Comparison of ENCODE assay signal across 3 cellular contexts in genomic region chr17:16623282-16623681, GRCh38.
TF ChIP-seq lines count a peak whose summit lies in the region.

No MANE protein-coding gene starts in this region.

TF ChIP-seq in liver, 16 proteins besides CTCF, POLR2A, EP300 and RAD21:
- TF ChIP-seq HNF4A (conservative IDR thresholded peaks at IDR 0.05), result no peak
- TF ChIP-seq, protein P1, sequence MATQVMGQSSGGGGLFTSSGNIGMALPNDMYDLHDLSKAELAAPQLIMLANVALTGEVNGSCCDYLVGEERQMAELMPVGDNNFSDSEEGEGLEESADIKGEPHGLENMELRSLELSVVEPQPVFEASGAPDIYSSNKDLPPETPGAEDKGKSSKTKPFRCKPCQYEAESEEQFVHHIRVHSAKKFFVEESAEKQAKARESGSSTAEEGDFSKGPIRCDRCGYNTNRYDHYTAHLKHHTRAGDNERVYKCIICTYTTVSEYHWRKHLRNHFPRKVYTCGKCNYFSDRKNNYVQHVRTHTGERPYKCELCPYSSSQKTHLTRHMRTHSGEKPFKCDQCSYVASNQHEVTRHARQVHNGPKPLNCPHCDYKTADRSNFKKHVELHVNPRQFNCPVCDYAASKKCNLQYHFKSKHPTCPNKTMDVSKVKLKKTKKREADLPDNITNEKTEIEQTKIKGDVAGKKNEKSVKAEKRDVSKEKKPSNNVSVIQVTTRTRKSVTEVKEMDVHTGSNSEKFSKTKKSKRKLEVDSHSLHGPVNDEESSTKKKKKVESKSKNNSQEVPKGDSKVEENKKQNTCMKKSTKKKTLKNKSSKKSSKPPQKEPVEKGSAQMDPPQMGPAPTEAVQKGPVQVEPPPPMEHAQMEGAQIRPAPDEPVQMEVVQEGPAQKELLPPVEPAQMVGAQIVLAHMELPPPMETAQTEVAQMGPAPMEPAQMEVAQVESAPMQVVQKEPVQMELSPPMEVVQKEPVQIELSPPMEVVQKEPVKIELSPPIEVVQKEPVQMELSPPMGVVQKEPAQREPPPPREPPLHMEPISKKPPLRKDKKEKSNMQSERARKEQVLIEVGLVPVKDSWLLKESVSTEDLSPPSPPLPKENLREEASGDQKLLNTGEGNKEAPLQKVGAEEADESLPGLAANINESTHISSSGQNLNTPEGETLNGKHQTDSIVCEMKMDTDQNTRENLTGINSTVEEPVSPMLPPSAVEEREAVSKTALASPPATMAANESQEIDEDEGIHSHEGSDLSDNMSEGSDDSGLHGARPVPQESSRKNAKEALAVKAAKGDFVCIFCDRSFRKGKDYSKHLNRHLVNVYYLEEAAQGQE (IDR thresholded peaks at IDR 0.05), result no peak
- no peak for TF ChIP-seq RXRA (IDR thresholded peaks at IDR 0.05)
- TF ChIP-seq FOXA1 (IDR thresholded peaks at IDR 0.05), result no peak
- TF ChIP-seq JUND (IDR thresholded peaks at IDR 0.05), result no peak
- TF ChIP-seq MAX (IDR thresholded peaks at IDR 0.05), result no peak
- TF ChIP-seq YY1 (IDR thresholded peaks at IDR 0.05), result no peak
- no peak for TF ChIP-seq TAF1 (conservative IDR thresholded peaks at IDR 0.05)
- TF ChIP-seq FOXA2 (IDR thresholded peaks at IDR 0.05), result no peak
- TF ChIP-seq SP1 (IDR thresholded peaks at IDR 0.05), result no peak
- TF ChIP-seq EGR1 (IDR thresholded peaks at IDR 0.05; ENCODE audit: low read depth in 2 of 2), result no peak
- TF ChIP-seq, protein P2, sequence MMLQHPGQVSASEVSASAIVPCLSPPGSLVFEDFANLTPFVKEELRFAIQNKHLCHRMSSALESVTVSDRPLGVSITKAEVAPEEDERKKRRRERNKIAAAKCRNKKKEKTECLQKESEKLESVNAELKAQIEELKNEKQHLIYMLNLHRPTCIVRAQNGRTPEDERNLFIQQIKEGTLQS (IDR thresholded peaks at IDR 0.05), result no peak
- TF ChIP-seq ZBTB33 (IDR thresholded peaks at IDR 0.05), result no peak
- no peak for TF ChIP-seq GABPA (IDR thresholded peaks at IDR 0.05 in 1 of 2, conservative IDR thresholded peaks at IDR 0.05 in 1 of 2)
- no peak for TF ChIP-seq NR2F2 (IDR thresholded peaks at IDR 0.05)
- no peak for TF ChIP-seq HNF4G (IDR thresholded peaks at IDR 0.05)

TF ChIP-seq in HepG2, 621 proteins besides CTCF, POLR2A, EP300 and RAD21:
- TF ChIP-seq, protein P3, sequence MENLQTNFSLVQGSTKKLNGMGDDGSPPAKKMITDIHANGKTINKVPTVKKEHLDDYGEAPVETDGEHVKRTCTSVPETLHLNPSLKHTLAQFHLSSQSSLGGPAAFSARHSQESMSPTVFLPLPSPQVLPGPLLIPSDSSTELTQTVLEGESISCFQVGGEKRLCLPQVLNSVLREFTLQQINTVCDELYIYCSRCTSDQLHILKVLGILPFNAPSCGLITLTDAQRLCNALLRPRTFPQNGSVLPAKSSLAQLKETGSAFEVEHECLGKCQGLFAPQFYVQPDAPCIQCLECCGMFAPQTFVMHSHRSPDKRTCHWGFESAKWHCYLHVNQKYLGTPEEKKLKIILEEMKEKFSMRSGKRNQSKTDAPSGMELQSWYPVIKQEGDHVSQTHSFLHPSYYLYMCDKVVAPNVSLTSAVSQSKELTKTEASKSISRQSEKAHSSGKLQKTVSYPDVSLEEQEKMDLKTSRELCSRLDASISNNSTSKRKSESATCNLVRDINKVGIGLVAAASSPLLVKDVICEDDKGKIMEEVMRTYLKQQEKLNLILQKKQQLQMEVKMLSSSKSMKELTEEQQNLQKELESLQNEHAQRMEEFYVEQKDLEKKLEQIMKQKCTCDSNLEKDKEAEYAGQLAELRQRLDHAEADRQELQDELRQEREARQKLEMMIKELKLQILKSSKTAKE (CRISPR knock-in tag; IDR thresholded peaks at IDR 0.05; ENCODE audit: borderline replicate concordance), result no peak
- TF ChIP-seq EEA1 (CRISPR knock-in tag; IDR thresholded peaks at IDR 0.05; ENCODE audit: borderline replicate concordance) (no peak), ZMYM2 (CRISPR knock-in tag; IDR thresholded peaks at IDR 0.05) (no peak)
TF ChIP-seq in HepG2: peak in this region for 0.

TF ChIP-seq in H1, 55 proteins besides CTCF, POLR2A, EP300 and RAD21:
- TF ChIP-seq ZNF274 (IDR thresholded peaks at IDR 0.05; ENCODE audit: borderline replicate concordance, extremely low read depth, low read length), result peak; percentile 19
- TF ChIP-seq CBX5 (IDR thresholded peaks at IDR 0.05; ENCODE audit: low read depth, low read length), result no peak
TF ChIP-seq in H1: peak in this region for 1.
